In genomic region chr16:29835926-29836325, GRCh38 we compare ENCODE assay signal across 22 cellular contexts.
"Had no signal": no experiment of that assay in that cellular context is flagged by ENCODE, and none has a peak within 500 bp of the region (broad histone marks: within the 10 kb centered on the region; RNA-seq: fewer than 3 reads in every experiment).

No MANE protein-coding gene starts in this region.

- H3K27me3 ChIP-seq: SJCRH30 had no signal

- H3K9me3 ChIP-seq: SJCRH30 had no signal

- ATAC-seq: HepG2, PC-3, Right ventricle myocardium inferior, SK-N-SH treated with all-trans-retinoic acid at 6 μM for 48 hours had no signal

- H3K4me3 ChIP-seq: SJCRH30 had no signal

- H3K36me3 ChIP-seq: SJCRH30 had no signal

- H3K27ac ChIP-seq: KMS-11, SJCRH30 had no signal

- H3K9ac ChIP-seq: KMS-11 had no signal

- H3K4me2 ChIP-seq: KMS-11 had no signal

- DNase-seq: IMR-90, Kasumi-1, MM.1S, NCI-H1092 treated with DMSO at 0.1 percent for 48 hours, NCI-H1436, NCI-H187, NCI-H2029, NCI-H2081 treated with DMSO at 0.1 percent for 48 hours, NCI-H2171, NCI-H226, NCI-H446, NCI-H510A, NCI-H524 treated with DMSO at 0.1 percent for 48 hours, NCI-H69, NCI-H774, PC-3, SHP77 treated with DMSO at 0.1 percent for 48 hours, SJCRH30 had no signal

- H3K4me1 ChIP-seq: SJCRH30 had no signal
